Comparison of ENCODE assay signal across 16 cellular contexts in the genomic region with DNA sequence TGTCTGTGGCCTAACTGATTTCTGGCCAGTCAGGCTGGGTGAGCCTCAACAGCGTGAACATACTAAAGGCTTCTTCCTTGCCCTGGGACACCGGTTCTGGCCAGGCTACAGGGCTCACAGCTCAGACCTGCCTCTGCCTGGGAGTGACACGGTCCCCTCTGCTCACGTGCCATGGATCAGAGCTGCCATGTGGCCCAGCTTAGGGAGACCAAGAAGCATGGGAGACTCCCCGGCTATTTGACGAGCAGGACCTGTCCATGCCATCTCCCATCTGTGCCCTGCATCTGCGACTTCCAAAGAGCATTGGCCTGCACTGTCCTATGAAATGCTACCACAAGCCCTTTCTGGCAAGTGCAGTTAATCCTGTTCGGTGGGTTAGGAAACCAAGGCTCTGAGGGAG. TPM values are rescaled to one million over a fixed set of nuclear protein-coding genes. Genes with fewer than 3 reads are reported as not detected.
DNase-seq lines count a peak whose midpoint lies in the region; ATAC-seq and TF ChIP-seq lines count a peak whose summit lies in the region.
"Had no signal": no experiment of that assay in that cellular context is flagged by ENCODE, and none has a peak within 500 bp of the region (broad histone marks: within the 10 kb centered on the region; RNA-seq: fewer than 3 reads in every experiment).

No MANE protein-coding gene starts in this region.

- no peak overlapping the region for H3K27ac ChIP-seq in CD8-positive, alpha-beta T cell (ENCODE audit: low read depth, low read length)
- H3K27ac ChIP-seq in sigmoid colon = no peak overlapping the region
- H3K27ac ChIP-seq: KMS-11 had no signal

- ATAC-seq in CD8-positive, alpha-beta T cell = no peak
- ATAC-seq in HG03571 (IDR thresholded peaks at IDR 0.05; ENCODE audit: unreplicated experiment) = no peak
- ATAC-seq: HepG2 had no signal

- no peak overlapping the region for H3K4me3 ChIP-seq in CD8-positive, alpha-beta T cell (ENCODE audit: low read depth, low read length)
- H3K4me3 ChIP-seq in sigmoid colon = no peak overlapping the region
- H3K4me3 ChIP-seq: MG63 had no signal

- DNase-seq in CD8-positive, alpha-beta T cell = no peak
- peak; percentile 10 for DNase-seq in GM10248 (ENCODE audit: extremely low spot score)
- peak; percentile 44 for DNase-seq in islet precursor cell
- peak; percentile 53 for DNase-seq in sigmoid colon
- DNase-seq in GM19240 (ENCODE audit: insufficient read length, low spot score) = no peak
- no peak for DNase-seq in pons (ENCODE audit: low spot score)
- DNase-seq: Calu3; CD4-positive, CD25-positive, alpha-beta regulatory T cell; MG63; NCI-H1092; NCI-H2081 treated with DMSO at 0.1 percent for 48 hours; NCI-H510A treated with DMSO at 0.1 percent for 48 hours had no signal

- TF ChIP-seq CTCF in CD8-positive, alpha-beta T cell (IDR thresholded peaks at IDR 0.05) = no peak
- TF ChIP-seq CTCF in GM10248 (IDR thresholded peaks at IDR 0.05; ENCODE audit: control extremely low read depth, extremely low read depth, low read depth, missing control alignments) (no peak), sigmoid colon (IDR thresholded peaks at IDR 0.05) (no peak)

- WGBS in sigmoid colon, 2 donors = 88 to 91% methylated on average over 8 of the region's 8 CpGs

- POLR2A ChIA-PET in CD8-positive, alpha-beta T cell (lab: Charles Lee) = interaction anchor here (1.3 kb wide), 1 partner anchor 12 kb away, joined by 3 read pairs; no protein-coding TSS in a partner anchor
- POLR2A ChIA-PET in GM10248 (lab: Yijun Ruan, JAX) = no interaction called here

- H3K4me1 Mint-ChIP-seq in CD8-positive, alpha-beta T cell (ENCODE audit: low read depth) = peaks cover 87% of the 10 kb centered on the region
- H3K4me1 Mint-ChIP-seq: B cell had no signal

- TF ChIP-seq EP300 in sigmoid colon (IDR thresholded peaks at IDR 0.05) = no peak

- CTCF ChIA-PET in CD8-positive, alpha-beta T cell (lab: Charles Lee) = interaction anchor here (1.1 to 2.1 kb wide), 2 partner anchors 13 to 32 kb away, joined by 3 to 10 read pairs; no protein-coding TSS in a partner anchor
- CTCF ChIA-PET in GM10248 (lab: Yijun Ruan, JAX) = no interaction called here

- H3K36me3 Mint-ChIP-seq in CD8-positive, alpha-beta T cell = peaks cover 41% of the 10 kb centered on the region

- no peaks in the 10 kb centered on the region for H3K36me3 ChIP-seq in CD8-positive, alpha-beta T cell (ENCODE audit: insufficient read depth, low read length)
- no peaks in the 10 kb centered on the region for H3K36me3 ChIP-seq in sigmoid colon
- H3K36me3 ChIP-seq: MG63 had no signal

- peaks cover 4% of the 10 kb centered on the region for H3K9me3 Mint-ChIP-seq in CD8-positive, alpha-beta T cell

- peak overlapping the region; percentile 92 for H3K27ac Mint-ChIP-seq in CD8-positive, alpha-beta T cell
- H3K27ac Mint-ChIP-seq: B cell; CD4-positive, CD25-positive, alpha-beta regulatory T cell had no signal

- no peaks in the 10 kb centered on the region for H3K27me3 ChIP-seq in CD8-positive, alpha-beta T cell (ENCODE audit: insufficient read depth, low read length)
- H3K27me3 ChIP-seq in sigmoid colon = no peaks in the 10 kb centered on the region
- H3K27me3 ChIP-seq: MG63 had no signal

- peak overlapping the region; percentile 46 for H3K4me3 Mint-ChIP-seq in CD8-positive, alpha-beta T cell
- H3K4me3 Mint-ChIP-seq: B cell had no signal

- H3K4me1 ChIP-seq in CD8-positive, alpha-beta T cell (ENCODE audit: insufficient read depth, low read length) = peaks cover 91% of the 10 kb centered on the region
- H3K4me1 ChIP-seq in sigmoid colon = no peaks in the 10 kb centered on the region

- intact Hi-C loops in CD8-positive, alpha-beta T cell (cut with DNase I, micrococcal nuclease) = loop anchor here in 1 of 2 experiments (2.0 kb wide), 1 partner anchor 52 kb away; no protein-coding TSS in a partner anchor
- intact Hi-C loops in sigmoid colon (cut with DNase I) = no loop called here

- H3K27me3 Mint-ChIP-seq in CD8-positive, alpha-beta T cell (ENCODE audit: low read depth) = no peaks in the 10 kb centered on the region
- H3K27me3 Mint-ChIP-seq: B cell had no signal

- no peak for TF ChIP-seq POLR2A in sigmoid colon (IDR thresholded peaks at IDR 0.05)

- no peaks in the 10 kb centered on the region for H3K9me3 ChIP-seq in CD8-positive, alpha-beta T cell (ENCODE audit: low read length)
- no peaks in the 10 kb centered on the region for H3K9me3 ChIP-seq in sigmoid colon
- H3K9me3 ChIP-seq: MG63 had no signal

RNA-seq across cellular contexts. Expression of gene APBA2, which starts 57.4 kb away (rescaled TPM):
- total RNA-seq in CD8-positive, alpha-beta T cell = 100 to 1,000 TPM; 106 to 108 TPM
- 1 to 10 TPM; 1.4 to 1.7 (median 1.5) TPM for total RNA-seq in sigmoid colon
- 10 to 100 TPM in 1 of 3 donors, 1 to 10 TPM in 1, under 1 TPM in 1; 0.46 to 10.7 (median 3.6) TPM for polyA plus RNA-seq in sigmoid colon
- total RNA-seq: B cell, Calu3 had no signal

Comparison
In these comparisons a context has a peak if more than half of its experiments do, and no peak if none do; other contexts are left out.
1. DNase-seq: peak in GM10248 (single experiment), islet precursor cell (single experiment) and sigmoid colon (single experiment); none in CD8-positive, alpha-beta T cell (0 of 7), GM19240 (single experiment) and pons (single experiment).
2. RNA of gene APBA2, which starts 57.4 kb away (total RNA-seq): 106 to 108 TPM in CD8-positive, alpha-beta T cell; 1.4 to 1.7 TPM in sigmoid colon; every median in the first group is over 10 times any median in the second.